In genomic region chr13:40130871-40131636, GRCh38 we compare ENCODE assay signal across 14 cellular contexts.
DNase-seq lines count a peak whose midpoint lies in the region; ATAC-seq and TF ChIP-seq lines count a peak whose summit lies in the region.
"Had no signal": no experiment of that assay in that cellular context is flagged by ENCODE, and none has a peak within 500 bp of the region (broad histone marks: within the 10 kb centered on the region; RNA-seq: fewer than 3 reads in every experiment).

No MANE protein-coding gene starts in this region.

- no peak for TF ChIP-seq POLR2A in stomach (IDR thresholded peaks at IDR 0.05)

- no peaks in the 10 kb centered on the region for H3K27me3 ChIP-seq in stomach

- H3K4me3 ChIP-seq in cardiac fibroblast (replicated peaks in 1 of 2; ENCODE audit: low read depth in 2 of 2, low read length in 2 of 2) (no peak overlapping the region), stomach (no peak overlapping the region)

- H3K9me3 Mint-ChIP-seq in T-helper 1 cell treated with Interleukin-12 subunit alpha and Interleukin-12 subunit beta and Interleukin-4 antibody, amounts not matched to agents 30 μg/mL and 1 μg/mL, for 36 hours = peaks cover 31% of the 10 kb centered on the region
- H3K9me3 Mint-ChIP-seq: nephron had no signal

- H3K36me3 ChIP-seq in stomach = no peaks in the 10 kb centered on the region

- H3K27me3 Mint-ChIP-seq in T-helper 1 cell treated with Interleukin-12 subunit alpha and Interleukin-12 subunit beta and Interleukin-4 antibody, amounts not matched to agents 30 μg/mL and 1 μg/mL, for 36 hours (ENCODE audit: low read depth) = no peaks in the 10 kb centered on the region

- no peak for ATAC-seq in GM21528 (IDR thresholded peaks at IDR 0.05; ENCODE audit: low FRiP score, unreplicated experiment)

- peaks cover 29% of the 10 kb centered on the region for H3K36me3 Mint-ChIP-seq in T-helper 1 cell treated with Interleukin-12 subunit alpha and Interleukin-12 subunit beta and Interleukin-4 antibody, amounts not matched to agents 30 μg/mL and 1 μg/mL, for 36 hours (ENCODE audit: low read depth)

- no peak overlapping the region for H3K27ac ChIP-seq in stomach
- H3K27ac ChIP-seq: 22Rv1 had no signal

- no peaks in the 10 kb centered on the region for H3K4me1 ChIP-seq in stomach

- intact Hi-C loops in stomach (cut with DNase I; ENCODE audit: low total_unique reads) = no loop called here

- 83 to 89% (median 85%) methylated on average over 6 of the region's 6 CpGs for WGBS in stomach, 5 donors

- H3K9me3 ChIP-seq in stomach = no peaks in the 10 kb centered on the region
- H3K9me3 ChIP-seq: SK-N-SH had no signal

- H3K27ac Mint-ChIP-seq in T-helper 1 cell treated with Interleukin-12 subunit alpha and Interleukin-12 subunit beta and Interleukin-4 antibody, amounts not matched to agents 30 μg/mL and 1 μg/mL, for 36 hours = peak overlapping the region; percentile 8
- H3K27ac Mint-ChIP-seq: nephron had no signal

- no peak for DNase-seq in T-helper 1 cell
- peak; percentile 63 for DNase-seq in LHCN-M2 (ENCODE audit: low read depth)
- DNase-seq in cardiac fibroblast (ENCODE audit: low read depth in 2 of 2) = peak; percentile 59 to 92
- DNase-seq in lung microvascular endothelial cell (ENCODE audit: low read depth in 2 of 2) = peak; percentile 93 to 97
- no peak for DNase-seq in activated effector memory CD4-positive, alpha-beta T cell treated with anti-CD3 and anti-CD28 coated beads, Interleukin-2, amount 50 U/mL, for 16 hours
- no peak for DNase-seq in stomach
- DNase-seq: amygdala, NCI-H1048, NCI-H526 treated with DMSO at 0.1 percent for 48 hours, SK-N-SH had no signal

- no peak overlapping the region for H3K4me3 Mint-ChIP-seq in T-helper 1 cell treated with Interleukin-12 subunit alpha and Interleukin-12 subunit beta and Interleukin-4 antibody, amounts not matched to agents 30 μg/mL and 1 μg/mL, for 36 hours
- H3K4me3 Mint-ChIP-seq: nephron had no signal

- TF ChIP-seq CTCF in cardiac fibroblast (IDR thresholded peaks at IDR 0.05; ENCODE audit: low read depth, low read length) (no peak), stomach (IDR thresholded peaks at IDR 0.05) (no peak)

- H3K4me1 Mint-ChIP-seq in T-helper 1 cell treated with Interleukin-12 subunit alpha and Interleukin-12 subunit beta and Interleukin-4 antibody, amounts not matched to agents 30 μg/mL and 1 μg/mL, for 36 hours (ENCODE audit: low read depth) = peaks cover 60% of the 10 kb centered on the region

- no peak for TF ChIP-seq EP300 in stomach (IDR thresholded peaks at IDR 0.05)

Comparison
In these comparisons a context has a peak if more than half of its experiments do, and no peak if none do; other contexts are left out.
1. DNase-seq: peak in LHCN-M2 (single experiment), cardiac fibroblast (2 of 2) and lung microvascular endothelial cell (2 of 2); none in T-helper 1 cell (0 of 5), activated effector memory CD4-positive, alpha-beta T cell treated with anti-CD3 and anti-CD28 coated beads, Interleukin-2, amount 50 U/mL, for 16 hours (single experiment) and stomach (single experiment).